In genomic region chr2:67686254-67686653, GRCh38 we compare ENCODE assay signal across 30 cellular contexts.
"Had no signal": no experiment of that assay in that cellular context is flagged by ENCODE, and none has a peak within 500 bp of the region (broad histone marks: within the 10 kb centered on the region; RNA-seq: fewer than 3 reads in every experiment).

No MANE protein-coding gene starts in this region.

- ATAC-seq: activated naive CD4-positive, alpha-beta T cell treated with anti-CD3 and anti-CD28 coated beads, Interleukin-2, amount 50 U/mL, for 72 hours; activated naive CD8-positive, alpha-beta T cell treated with anti-CD3 and anti-CD28 coated beads, Interleukin-2, amount 50 U/mL, for 24 hours; activated T-cell treated with anti-CD3 and anti-CD28 coated beads, Interleukin-2, amount 50 U/mL, for 72 hours; activated T-helper 17 cell treated with anti-CD3 and anti-CD28 coated beads, Interleukin-2, amount 50 U/mL, for 72 hours; body of pancreas had no signal

- DNase-seq: activated effector memory CD4-positive, alpha-beta T cell treated with anti-CD3 and anti-CD28 coated beads, Interleukin-2, amount 50 U/mL, for 16 hours; activated effector memory CD4-positive, alpha-beta T cell treated with Interleukin-2 at 50 U/mL for 16 hours; activated gamma-delta T cell; activated gamma-delta T cell treated with Interleukin-2 at 50 U/mL for 16 hours; activated naive CD4-positive, alpha-beta T cell; activated naive CD4-positive, alpha-beta T cell treated with anti-CD3 and anti-CD28 coated beads for 36 hours; activated naive CD4-positive, alpha-beta T cell treated with anti-CD3 and anti-CD28 coated beads, Interleukin-2, amount 10 ng/mL, durations not matched to agents 7 days and 5 days; activated naive CD4-positive, alpha-beta T cell treated with anti-CD3 and anti-CD28 coated beads, Interleukin-2, amount 50 U/mL, for 16 hours; activated naive CD4-positive, alpha-beta T cell treated with Interleukin-2 at 50 U/mL for 16 hours; activated naive CD8-positive, alpha-beta T cell treated with anti-CD3 and anti-CD28 coated beads for 36 hours; activated naive CD8-positive, alpha-beta T cell treated with anti-CD3 and anti-CD28 coated beads, Interleukin-2, amount 10 ng/mL, durations not matched to agents 7 days and 5 days; activated naive CD8-positive, alpha-beta T cell treated with anti-CD3 and anti-CD28 coated beads, Interleukin-2, amount 50 U/mL, for 24 hours; activated T-cell treated with anti-CD3 and anti-CD28 coated beads, Interleukin-2, amount 50 U/mL, for 48 hours; activated T-cell treated with anti-CD3 and anti-CD28 coated beads, Interleukin-2, amount 50 U/mL, for 72 hours; adrenal gland; amniotic stem cell; amygdala; anterior cingulate cortex; aorta; body of pancreas; brain microvascular endothelial cell; caudate nucleus; central memory CD4-positive, alpha-beta T cell; cerebellar nuclear complex; colonic mucosa had no signal

- H3K36me3 ChIP-seq: adrenal gland, ascending aorta, brain microvascular endothelial cell, breast epithelium, cardiac muscle cell, colonic mucosa had no signal

- H3K4me1 ChIP-seq: adrenal gland, ascending aorta, body of pancreas, breast epithelium, colonic mucosa had no signal

- H3K9me3 ChIP-seq: adrenal gland, ascending aorta, body of pancreas, breast epithelium, colonic mucosa had no signal

- H3K27ac ChIP-seq: adrenal gland, ascending aorta, body of pancreas, brain microvascular endothelial cell, breast epithelium, cardiac muscle cell, colonic mucosa had no signal

- H3K27me3 ChIP-seq: ascending aorta, body of pancreas, brain microvascular endothelial cell, breast epithelium, cardiac muscle cell, colonic mucosa had no signal

- H3K4me3 ChIP-seq: adrenal gland, ascending aorta, body of pancreas, breast epithelium, cardiac muscle cell, colonic mucosa had no signal
